21 cellular contexts compared by ENCODE assay signal in the genomic region with DNA sequence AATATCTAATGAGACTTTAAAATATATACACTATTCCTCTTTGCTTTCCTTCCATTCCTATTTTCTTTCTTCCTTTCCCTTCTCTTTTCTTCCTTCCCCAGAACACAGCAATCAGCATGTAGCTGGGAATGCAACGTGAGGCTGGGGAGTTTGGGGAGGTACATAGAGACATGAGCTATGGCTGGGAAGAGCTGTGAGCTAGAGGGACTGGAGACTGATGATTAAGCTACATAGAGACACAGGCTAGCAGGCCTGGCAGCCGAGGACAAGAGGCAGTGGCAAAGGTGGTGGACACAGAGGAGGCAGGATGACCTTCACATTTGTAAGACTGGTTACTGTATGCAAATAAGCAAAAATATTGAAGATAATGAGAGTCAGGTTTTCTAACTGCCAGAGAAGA. TPM values are rescaled to one million over a fixed set of nuclear protein-coding genes. Genes with fewer than 3 reads are reported as not detected.
"Had no signal": no experiment of that assay in that cellular context is flagged by ENCODE, and none has a peak within 500 bp of the region (broad histone marks: within the 10 kb centered on the region; RNA-seq: fewer than 3 reads in every experiment).

No MANE protein-coding gene starts in this region.

- DNase-seq: effector memory CD8-positive, alpha-beta T cell; foreskin keratinocyte; head of caudate nucleus; hypothalamus; islet precursor cell; lower lobe of right lung; occipital lobe; psoas muscle; retina; sigmoid colon; stimulated activated naive CD4-positive, alpha-beta T cell; stomach; substantia nigra; transverse colon had no signal

- H3K79me2 ChIP-seq: parathyroid adenoma had no signal

- H3K36me3 ChIP-seq: lower lobe of right lung, neural progenitor cell, sigmoid colon, stomach, thoracic aorta, transverse colon had no signal

- H3K9me3 ChIP-seq: lower lobe of right lung, sigmoid colon, thoracic aorta, transverse colon had no signal

- H3K27me3 ChIP-seq: foreskin keratinocyte, sigmoid colon, stomach, transverse colon had no signal

- H3K4me3 ChIP-seq: lower lobe of right lung, neural progenitor cell, psoas muscle, sigmoid colon, skin epidermis, stomach, thoracic aorta, transverse colon had no signal

- H3K4me1 ChIP-seq: lower lobe of right lung, neural progenitor cell, parathyroid adenoma, psoas muscle, sigmoid colon, stomach, transverse colon had no signal

- H3K9ac ChIP-seq: neural progenitor cell, parathyroid adenoma had no signal

- H3K4me2 ChIP-seq: neural progenitor cell had no signal

- H3K27ac ChIP-seq: foreskin keratinocyte, lower lobe of right lung, neural progenitor cell, parathyroid adenoma, psoas muscle, sigmoid colon, skin epidermis, stomach, thoracic aorta, transverse colon had no signal

- H2AFZ ChIP-seq: neural progenitor cell, parathyroid adenoma had no signal

- ATAC-seq: effector memory CD8-positive, alpha-beta T cell; foreskin keratinocyte; left lobe of liver; lower lobe of right lung; natural killer cell treated with Interleukin-12 subunit alpha and Interleukin-12 subunit beta and Interleukin-15 and Interleukin-18, amount 100 ng/mL, for 72 hours; psoas muscle had no signal

RNA-seq across cellular contexts. Expression of gene LPAR3, which starts 7.5 kb away (rescaled TPM):
- total RNA-seq: myocyte, sigmoid colon had no signal
